1 cellular context compared by ENCODE assay signal in genomic region chr18:74942319-74942910, GRCh38.
TF ChIP-seq lines count a peak whose summit lies in the region.

No MANE protein-coding gene starts in this region.

TF ChIP-seq in HepG2, 621 proteins besides CTCF, POLR2A, EP300 and RAD21 (continued from another document):
- TF ChIP-seq ZNF691 (CRISPR knock-in tag; IDR thresholded peaks at IDR 0.05; ENCODE audit: borderline replicate concordance, low read depth) (no peak), U2AF2 (IDR thresholded peaks at IDR 0.05; ENCODE audit: low read depth, low read length) (no peak), ZNF550 (CRISPR knock-in tag; IDR thresholded peaks at IDR 0.05; ENCODE audit: borderline replicate concordance) (no peak), ZNF740 (CRISPR knock-in tag; IDR thresholded peaks at IDR 0.05) (no peak)
